In the genomic region with DNA sequence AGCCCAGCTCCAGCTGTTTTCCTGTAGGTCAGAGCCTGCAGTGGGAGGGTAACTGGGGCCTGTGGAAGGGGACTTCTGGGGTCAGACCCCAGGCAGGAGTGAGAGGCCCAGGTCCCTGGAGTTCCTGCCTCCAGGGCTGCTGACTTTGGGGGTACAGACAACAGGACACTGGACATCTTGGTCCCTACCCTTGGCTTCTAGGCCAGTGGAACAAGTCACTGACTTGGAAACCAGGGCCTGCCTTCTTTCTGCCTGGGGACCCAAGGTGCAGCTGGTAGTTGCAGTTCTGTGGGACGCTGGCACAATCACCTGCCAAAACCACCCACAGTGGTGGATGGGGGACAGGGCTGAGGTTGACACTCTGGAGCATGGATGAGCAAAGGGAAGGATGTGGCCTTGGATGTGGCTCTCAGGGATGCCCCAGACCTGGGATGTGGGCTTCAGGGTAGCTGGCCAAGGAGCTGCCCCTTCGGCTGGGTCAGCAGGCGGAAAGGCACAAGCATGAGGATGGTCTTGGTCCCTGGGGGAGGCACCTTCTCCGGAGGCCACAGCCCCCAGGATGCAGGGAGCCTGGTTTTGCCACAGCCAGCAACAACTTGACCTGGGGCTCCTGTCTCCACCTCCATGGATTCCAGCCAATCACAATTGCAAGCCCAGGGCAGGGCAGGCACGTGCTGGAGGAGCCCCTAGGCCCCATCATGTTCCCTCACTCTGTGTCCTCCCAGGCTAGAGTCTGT, we compare ENCODE assay signal across 8 cellular contexts. TPM values are rescaled to one million over a fixed set of nuclear protein-coding genes. Genes with fewer than 3 reads are reported as not detected.
DNase-seq lines count a peak whose midpoint lies in the region; ATAC-seq, FAIRE-seq and TF ChIP-seq lines count a peak whose summit lies in the region.

No MANE protein-coding gene starts in this region.

- H3K4me3 Mint-ChIP-seq in activated naive CD4-positive, alpha-beta T cell treated with anti-CD3 and anti-CD28 coated beads, Interleukin-2, amount 10 ng/mL, durations not matched to agents 7 days and 5 days = peak overlapping the region; percentile 78
- H3K4me3 Mint-ChIP-seq in astrocyte (ENCODE audit: unreplicated experiment) = peak overlapping the region; percentile 78

- peaks cover 19% of the 10 kb centered on the region for H3K79me2 ChIP-seq in astrocyte (ENCODE audit: insufficient read depth, low read length)

- H3K36me3 Mint-ChIP-seq in activated naive CD4-positive, alpha-beta T cell treated with anti-CD3 and anti-CD28 coated beads, Interleukin-2, amount 10 ng/mL, durations not matched to agents 7 days and 5 days = peaks cover 6% of the 10 kb centered on the region
- no peaks in the 10 kb centered on the region for H3K36me3 Mint-ChIP-seq in astrocyte (ENCODE audit: low read depth, unreplicated experiment)

- H3K27ac Mint-ChIP-seq in activated naive CD4-positive, alpha-beta T cell treated with anti-CD3 and anti-CD28 coated beads, Interleukin-2, amount 10 ng/mL, durations not matched to agents 7 days and 5 days = peak overlapping the region; percentile 33
- no peak overlapping the region for H3K27ac Mint-ChIP-seq in astrocyte (ENCODE audit: unreplicated experiment)

- no peak overlapping the region for H2AFZ ChIP-seq in astrocyte (ENCODE audit: low read depth, low read length)

- no peak for FAIRE-seq in astrocyte (lab: Jason Lieb, UNC)

- H3K4me1 ChIP-seq in astrocyte (ENCODE audit: insufficient read depth, low read length) = peaks cover 13% of the 10 kb centered on the region
- H3K4me1 ChIP-seq in right lobe of liver = peaks cover 0 to 36% (median 18%) of the 10 kb centered on the region in 4 donors
- H3K4me1 ChIP-seq in urinary bladder (ENCODE audit: insufficient read depth) = peaks cover 2% of the 10 kb centered on the region

- CTCF ChIA-PET in activated naive CD4-positive, alpha-beta T cell treated with anti-CD3 and anti-CD28 coated beads, Interleukin-2, amount 10 ng/mL, durations not matched to agents 7 days and 5 days (lab: Charles Lee) = interaction anchor here (1.0 to 1.9 kb wide), 5 partner anchors 15 to 224 kb away, joined by 3 to 7 read pairs (median 4); a partner anchor contains a TSS

- peaks cover 4% of the 10 kb centered on the region for H3K9me3 Mint-ChIP-seq in activated naive CD4-positive, alpha-beta T cell treated with anti-CD3 and anti-CD28 coated beads, Interleukin-2, amount 10 ng/mL, durations not matched to agents 7 days and 5 days
- peaks cover 5% of the 10 kb centered on the region for H3K9me3 Mint-ChIP-seq in astrocyte (ENCODE audit: unreplicated experiment)

- H3K27me3 Mint-ChIP-seq in activated naive CD4-positive, alpha-beta T cell treated with anti-CD3 and anti-CD28 coated beads, Interleukin-2, amount 10 ng/mL, durations not matched to agents 7 days and 5 days = peaks cover 28% of the 10 kb centered on the region
- no peaks in the 10 kb centered on the region for H3K27me3 Mint-ChIP-seq in astrocyte (ENCODE audit: low read depth, unreplicated experiment)

- H4K20me1 ChIP-seq in astrocyte (ENCODE audit: insufficient read depth, low read length) = peaks cover 42% of the 10 kb centered on the region

- H3K27ac ChIP-seq in astrocyte (ENCODE audit: low read depth, low read length) (no peak overlapping the region), right lobe of liver (peak overlapping the region in 2 of 3 donors; percentile 33 to 58), urinary bladder (ENCODE audit: low read depth) (no peak overlapping the region)

- intact Hi-C loops in right lobe of liver (cut with DNase I) = no loop called here

- no peak for TF ChIP-seq POLR2A in right lobe of liver (IDR thresholded peaks at IDR 0.05)

- TF ChIP-seq CTCF in astrocyte (IDR thresholded peaks at IDR 0.05; ENCODE audit: insufficient read depth, low read depth, low read length) = no peak
- no peak for TF ChIP-seq CTCF in right lobe of liver (IDR thresholded peaks at IDR 0.05)

- WGBS in right lobe of liver (ENCODE audit: insufficient coverage, low coverage, low lambda C conversion rate, missing lambda C conversion rate) = no CpG with 5 or more reads among the region's 5 CpGs
- WGBS in urinary bladder = 55% methylated on average over 5 of the region's 5 CpGs

- H3K4me2 ChIP-seq in astrocyte (ENCODE audit: low read length) = peak overlapping the region; percentile 85

- H3K36me3 ChIP-seq in astrocyte (ENCODE audit: insufficient read depth, low read length) (peaks cover 3% of the 10 kb centered on the region), right lobe of liver (peaks cover 0 to 13% (median 3%) of the 10 kb centered on the region in 4 donors), urinary bladder (ENCODE audit: insufficient read depth) (no peaks in the 10 kb centered on the region)

- ATAC-seq in right lobe of liver = no peak

- H3K9me3 ChIP-seq in astrocyte (ENCODE audit: insufficient read depth, low read depth, low read length) = no peaks in the 10 kb centered on the region
- H3K9me3 ChIP-seq in right lobe of liver = no peaks in the 10 kb centered on the region

- no peaks in the 10 kb centered on the region for H3K27me3 ChIP-seq in astrocyte (ENCODE audit: insufficient read depth, low read length)
- no peaks in the 10 kb centered on the region for H3K27me3 ChIP-seq in right lobe of liver

- peaks cover 35% of the 10 kb centered on the region for H3K4me1 Mint-ChIP-seq in activated naive CD4-positive, alpha-beta T cell treated with anti-CD3 and anti-CD28 coated beads, Interleukin-2, amount 10 ng/mL, durations not matched to agents 7 days and 5 days
- peaks cover 8% of the 10 kb centered on the region for H3K4me1 Mint-ChIP-seq in astrocyte (ENCODE audit: low read depth, unreplicated experiment)

- H3K4me3 ChIP-seq in astrocyte (ENCODE audit: insufficient read depth, low read depth, low read length) (no peak overlapping the region), right lobe of liver (peak overlapping the region; percentile 56 to 76 (median 58)), urinary bladder (ENCODE audit: low read depth, low read length) (peak overlapping the region; percentile 58)

- peak overlapping the region; percentile 25 for H3K9ac ChIP-seq in astrocyte (ENCODE audit: low read length)

- DNase-seq in activated naive CD4-positive, alpha-beta T cell treated with anti-CD3 and anti-CD28 coated beads, Interleukin-2, amount 10 ng/mL, durations not matched to agents 7 days and 5 days = no peak
- DNase-seq in activated naive CD4-positive, alpha-beta T cell (lab: John Stamatoyannopoulos, UW) = no peak
- DNase-seq in astrocyte (ENCODE audit: low read depth) = no peak
- DNase-seq in right lobe of liver = peak in 1 of 3 donors; percentile 56
- DNase-seq in middle frontal gyrus (ENCODE audit: extremely low spot score, low spot score) = no peak
- no peak for DNase-seq in A172 (ENCODE audit: low spot score)
- DNase-seq in GDM1 (lab: John Stamatoyannopoulos, UW) = no peak

RNA-seq across cellular contexts. Expression of a gene that starts 5.8 kb away (rescaled TPM):
- 17.5 and 18.5 TPM in 2 replicates for total RNA-seq in astrocyte
- total RNA-seq in right lobe of liver = 10 to 100 TPM in 2 of 6 experiments, 1 to 10 TPM in 4; 7.2 to 17.7 (median 9.5) TPM
- 18.5 TPM for total RNA-seq in urinary bladder
- 17.4 TPM for polyA plus RNA-seq in urinary bladder
- total RNA-seq in A172 (2014; rRNA removed; shearing (Covaris generic)) = 42.8 and 49.1 TPM in 2 replicates

RNA-seq across cellular contexts. Expression of a gene that starts 5.9 kb away (rescaled TPM):
- 31.6 and 31.9 TPM in 2 replicates for total RNA-seq in astrocyte
- 10 to 100 TPM; 15.2 to 32.5 (median 24.8) TPM for total RNA-seq in right lobe of liver
- 37.0 TPM for total RNA-seq in urinary bladder
- 33.8 TPM for polyA plus RNA-seq in urinary bladder
- total RNA-seq in A172 (2014; rRNA removed; shearing (Covaris generic)) = 89.0 and 105 TPM in 2 replicates

Comparison
In these comparisons a context has a peak if more than half of its experiments do, and no peak if none do; other contexts are left out.
1. H3K27ac ChIP-seq: peak in right lobe of liver (2 of 3); none in astrocyte (single experiment) and urinary bladder (single experiment).